In the genomic region with DNA sequence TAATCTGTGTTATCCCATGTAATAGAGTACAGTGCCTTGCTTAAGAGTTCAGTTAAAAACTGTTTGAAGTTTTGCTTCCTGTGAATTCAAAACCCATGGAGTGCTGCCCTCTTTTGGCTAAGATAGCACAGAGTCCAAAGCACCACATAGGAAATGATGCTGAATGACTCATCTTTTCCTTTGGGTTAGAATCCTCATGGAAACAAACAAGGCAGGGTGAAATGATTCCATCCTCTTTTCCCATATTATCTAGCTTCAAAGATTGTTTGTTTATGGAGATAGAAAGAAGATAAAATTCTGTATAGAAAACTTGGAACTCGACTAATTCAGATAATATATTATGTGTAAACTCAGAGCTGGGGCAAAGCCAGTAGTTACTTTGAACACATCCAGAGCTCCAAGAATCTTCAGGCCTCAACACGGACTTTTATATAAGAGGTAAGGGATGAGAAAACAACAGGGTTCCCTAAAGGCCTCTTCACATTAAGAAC, we compare ENCODE assay signal across 8 cellular contexts.
DNase-seq lines count a peak whose midpoint lies in the region; ATAC-seq and TF ChIP-seq lines count a peak whose summit lies in the region.

No MANE protein-coding gene starts in this region.

- no peaks in the 10 kb centered on the region for H3K9me3 ChIP-seq in CD8-positive, alpha-beta T cell (ENCODE audit: low read length)
- no peaks in the 10 kb centered on the region for H3K9me3 ChIP-seq in ovary

- peaks cover 2% of the 10 kb centered on the region for H3K27me3 Mint-ChIP-seq in CD8-positive, alpha-beta T cell (ENCODE audit: low read depth)
- H3K27me3 Mint-ChIP-seq in activated T-helper 1 cell treated with anti-CD3 and anti-CD28 coated beads, Interleukin-12 subunit alpha, Interleukin-12 subunit beta, Interleukin-2, Interleukin-4 antibody, amounts not matched to agents 30 ng/mL and 10 ng/mL and 1 ng/mL, durations not matched to agents 14 hours and 24 hours and 36 hours (ENCODE audit: insufficient read depth), result peaks cover 2% of the 10 kb centered on the region

- no peaks in the 10 kb centered on the region for H3K4me1 ChIP-seq in CD8-positive, alpha-beta T cell (ENCODE audit: insufficient read depth, low read length)
- H3K4me1 ChIP-seq in ovary (ENCODE audit: insufficient read depth), result peaks cover 2% of the 10 kb centered on the region

- WGBS in ovary, 3 donors, result 19 to 24% (median 21%) methylated on average over 2 of the region's 2 CpGs

- no peak overlapping the region for H3K27ac ChIP-seq in CD8-positive, alpha-beta T cell (ENCODE audit: low read depth, low read length)
- peak overlapping the region; percentile 17 to 66 for H3K27ac ChIP-seq in ovary

- no peaks in the 10 kb centered on the region for H3K4me1 Mint-ChIP-seq in CD8-positive, alpha-beta T cell (ENCODE audit: low read depth)
- no peaks in the 10 kb centered on the region for H3K4me1 Mint-ChIP-seq in activated T-helper 1 cell treated with anti-CD3 and anti-CD28 coated beads, Interleukin-12 subunit alpha, Interleukin-12 subunit beta, Interleukin-2, Interleukin-4 antibody, amounts not matched to agents 30 ng/mL and 10 ng/mL and 1 ng/mL, durations not matched to agents 14 hours and 24 hours and 36 hours (ENCODE audit: low read depth)

- H3K4me3 ChIP-seq in CD8-positive, alpha-beta T cell (ENCODE audit: low read depth, low read length), result no peak overlapping the region
- H3K4me3 ChIP-seq in ovary, result no peak overlapping the region

- peak in 4 of 7 experiments; percentile 4 to 31 (median 18) for DNase-seq in CD8-positive, alpha-beta T cell
- DNase-seq in NCI-H510A treated with DMSO at 0.1 percent for 48 hours (lab: John Stamatoyannopoulos, UW) (peak; percentile 84), glomerular endothelial cell (ENCODE audit: extremely low read depth, low read depth, low spot score) (peak; percentile 98), ovary (peak in 4 of 5 donors; percentile 26 to 81 (median 58)), mesenteric fat pad (ENCODE audit: low spot score) (no peak)
- DNase-seq in activated T-helper 1 cell treated with anti-CD3 and anti-CD28 coated beads, Interleukin-12 subunit alpha, Interleukin-12 subunit beta, Interleukin-2, Interleukin-4 antibody, amounts not matched to agents 30 ng/mL and 10 ng/mL and 1 ng/mL, durations not matched to agents 14 hours and 24 hours and 36 hours (ENCODE audit: low spot score), result peak; percentile 18

- peak; percentile 54 for ATAC-seq in CD8-positive, alpha-beta T cell
- ATAC-seq in GM18868 (IDR thresholded peaks at IDR 0.05; ENCODE audit: unreplicated experiment) (peak; percentile 62), HG03342 (IDR thresholded peaks at IDR 0.05; ENCODE audit: unreplicated experiment) (peak; percentile 68)

- no peaks in the 10 kb centered on the region for H3K36me3 Mint-ChIP-seq in CD8-positive, alpha-beta T cell
- H3K36me3 Mint-ChIP-seq in activated T-helper 1 cell treated with anti-CD3 and anti-CD28 coated beads, Interleukin-12 subunit alpha, Interleukin-12 subunit beta, Interleukin-2, Interleukin-4 antibody, amounts not matched to agents 30 ng/mL and 10 ng/mL and 1 ng/mL, durations not matched to agents 14 hours and 24 hours and 36 hours (ENCODE audit: low read depth), result no peaks in the 10 kb centered on the region

- POLR2A ChIA-PET in CD8-positive, alpha-beta T cell (lab: Charles Lee), result no interaction called here

- H3K36me3 ChIP-seq in CD8-positive, alpha-beta T cell (ENCODE audit: insufficient read depth, low read length), result no peaks in the 10 kb centered on the region
- H3K36me3 ChIP-seq in ovary, result no peaks in the 10 kb centered on the region

- peak; percentile 54 for TF ChIP-seq EP300 in ovary (IDR thresholded peaks at IDR 0.05)

- no peaks in the 10 kb centered on the region for H3K9me3 Mint-ChIP-seq in CD8-positive, alpha-beta T cell
- no peaks in the 10 kb centered on the region for H3K9me3 Mint-ChIP-seq in activated T-helper 1 cell treated with anti-CD3 and anti-CD28 coated beads, Interleukin-12 subunit alpha, Interleukin-12 subunit beta, Interleukin-2, Interleukin-4 antibody, amounts not matched to agents 30 ng/mL and 10 ng/mL and 1 ng/mL, durations not matched to agents 14 hours and 24 hours and 36 hours

- TF ChIP-seq CTCF in CD8-positive, alpha-beta T cell (IDR thresholded peaks at IDR 0.05), result peak; percentile 62
- TF ChIP-seq CTCF in ovary (IDR thresholded peaks at IDR 0.05), result peak; percentile 64 to 78 (median 72)

- TF ChIP-seq POLR2A in ovary (IDR thresholded peaks at IDR 0.05), result no peak

- H3K27ac Mint-ChIP-seq in CD8-positive, alpha-beta T cell, result no peak overlapping the region
- H3K27ac Mint-ChIP-seq in activated T-helper 1 cell treated with anti-CD3 and anti-CD28 coated beads, Interleukin-12 subunit alpha, Interleukin-12 subunit beta, Interleukin-2, Interleukin-4 antibody, amounts not matched to agents 30 ng/mL and 10 ng/mL and 1 ng/mL, durations not matched to agents 14 hours and 24 hours and 36 hours, result no peak overlapping the region

- H3K4me3 Mint-ChIP-seq in CD8-positive, alpha-beta T cell, result no peak overlapping the region
- no peak overlapping the region for H3K4me3 Mint-ChIP-seq in activated T-helper 1 cell treated with anti-CD3 and anti-CD28 coated beads, Interleukin-12 subunit alpha, Interleukin-12 subunit beta, Interleukin-2, Interleukin-4 antibody, amounts not matched to agents 30 ng/mL and 10 ng/mL and 1 ng/mL, durations not matched to agents 14 hours and 24 hours and 36 hours

- intact Hi-C loops in CD8-positive, alpha-beta T cell (cut with DNase I, micrococcal nuclease), result loop anchor here (1.0 to 5.0 kb wide), 6 partner anchors 135 to 639 kb away; a partner anchor contains a TSS
- intact Hi-C loops in activated T-helper 1 cell treated with anti-CD3 and anti-CD28 coated beads, Interleukin-12 subunit alpha, Interleukin-12 subunit beta, Interleukin-2, Interleukin-4 antibody, amounts not matched to agents 30 ng/mL and 10 ng/mL and 1 ng/mL, durations not matched to agents 14 hours and 24 hours and 36 hours (cut with micrococcal nuclease), result loop anchor here (1.0 to 10.0 kb wide), 6 partner anchors 81 to 638 kb away; a partner anchor contains a TSS
- intact Hi-C loops in ovary (cut with DNase I), result loop anchor here in 3 of 4 donors (5.0 to 10.0 kb wide), 2 partner anchors 289 to 632 kb away; no protein-coding TSS in a partner anchor

- CTCF ChIA-PET in CD8-positive, alpha-beta T cell (lab: Charles Lee), result interaction anchor here (0.7 to 1.6 kb wide), 12 partner anchors 9 to 630 kb away, joined by 3 to 6 read pairs (median 3); no protein-coding TSS in a partner anchor

- H3K27me3 ChIP-seq in CD8-positive, alpha-beta T cell (ENCODE audit: insufficient read depth, low read length), result no peaks in the 10 kb centered on the region
- no peaks in the 10 kb centered on the region for H3K27me3 ChIP-seq in ovary
